1 cellular context compared by ENCODE assay signal in genomic region chr17:46044989-46045388, GRCh38.
TF ChIP-seq lines count a peak whose summit lies in the region.

No MANE protein-coding gene starts in this region.

TF ChIP-seq in IMR-90, 13 proteins besides CTCF, POLR2A, EP300 and RAD21 (continued from another document):
- TF ChIP-seq, protein P1, sequence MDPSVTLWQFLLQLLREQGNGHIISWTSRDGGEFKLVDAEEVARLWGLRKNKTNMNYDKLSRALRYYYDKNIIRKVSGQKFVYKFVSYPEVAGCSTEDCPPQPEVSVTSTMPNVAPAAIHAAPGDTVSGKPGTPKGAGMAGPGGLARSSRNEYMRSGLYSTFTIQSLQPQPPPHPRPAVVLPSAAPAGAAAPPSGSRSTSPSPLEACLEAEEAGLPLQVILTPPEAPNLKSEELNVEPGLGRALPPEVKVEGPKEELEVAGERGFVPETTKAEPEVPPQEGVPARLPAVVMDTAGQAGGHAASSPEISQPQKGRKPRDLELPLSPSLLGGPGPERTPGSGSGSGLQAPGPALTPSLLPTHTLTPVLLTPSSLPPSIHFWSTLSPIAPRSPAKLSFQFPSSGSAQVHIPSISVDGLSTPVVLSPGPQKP (IDR thresholded peaks at IDR 0.05; ENCODE audit: borderline replicate concordance, low read depth, low read length): no peak
- TF ChIP-seq RCOR1 (IDR thresholded peaks at IDR 0.05; ENCODE audit: insufficient replicate concordance, low read length): no peak
- no peak for TF ChIP-seq NFE2L2 (IDR thresholded peaks at IDR 0.05; ENCODE audit: low read depth, low read length)
